ENCODE assay signal across 20 cellular contexts in the genomic region with DNA sequence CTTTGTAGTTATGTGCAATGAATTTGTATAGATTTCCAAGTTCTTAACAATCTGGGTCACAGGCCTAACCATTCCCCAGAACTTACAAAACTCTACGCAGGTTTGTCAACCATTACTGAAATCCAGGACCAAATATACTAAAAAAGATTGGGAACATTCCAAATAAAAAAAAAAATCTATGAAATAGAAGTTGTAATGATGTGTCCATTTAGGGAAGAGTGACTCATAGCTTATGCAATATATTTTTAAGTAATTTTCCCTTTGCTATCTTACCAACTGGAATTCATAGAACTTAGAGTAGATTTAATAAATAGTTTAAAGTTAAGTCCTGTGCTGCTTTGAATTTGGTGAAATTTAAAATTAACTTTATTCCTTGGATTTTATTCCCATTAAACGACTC.
DNase-seq lines count a peak whose midpoint lies in the region; ATAC-seq and TF ChIP-seq lines count a peak whose summit lies in the region.
"Had no signal": no experiment of that assay in that cellular context is flagged by ENCODE, and none has a peak within 500 bp of the region (broad histone marks: within the 10 kb centered on the region; RNA-seq: fewer than 3 reads in every experiment).

No MANE protein-coding gene starts in this region.

- no peak for ATAC-seq in HG02840 (IDR thresholded peaks at IDR 0.05; ENCODE audit: low FRiP score, unreplicated experiment)
- ATAC-seq: activated CD4-positive, CD25-positive, alpha-beta regulatory T cell treated with anti-CD3 and anti-CD28 coated beads, Interleukin-2, amount 50 U/mL, for 24 hours; activated CD8-positive, alpha-beta T cell treated with anti-CD3 and anti-CD28 coated beads for 36 hours; K562 had no signal

- H3K4me3 Mint-ChIP-seq in chondrocyte (ENCODE audit: unreplicated experiment): no peak overlapping the region
- H3K4me3 Mint-ChIP-seq in progenitor cell of endocrine pancreas (ENCODE audit: low read depth): no peak overlapping the region
- H3K4me3 Mint-ChIP-seq: activated CD8-positive, alpha-beta T cell treated with anti-CD3 and anti-CD28 coated beads for 36 hours; CD4-positive, alpha-beta T cell; naive B cell had no signal

- H3K27ac Mint-ChIP-seq in chondrocyte (ENCODE audit: unreplicated experiment): peak overlapping the region; percentile 37
- H3K27ac Mint-ChIP-seq in progenitor cell of endocrine pancreas: no peak overlapping the region
- H3K27ac Mint-ChIP-seq: activated CD8-positive, alpha-beta T cell treated with anti-CD3 and anti-CD28 coated beads for 36 hours; CD4-positive, alpha-beta T cell; naive B cell had no signal

- H3K9me3 Mint-ChIP-seq in chondrocyte (ENCODE audit: low read depth): peaks cover 3% of the 10 kb centered on the region
- peaks cover 11% of the 10 kb centered on the region for H3K9me3 Mint-ChIP-seq in progenitor cell of endocrine pancreas (ENCODE audit: low read depth)
- H3K9me3 Mint-ChIP-seq: activated CD8-positive, alpha-beta T cell treated with anti-CD3 and anti-CD28 coated beads for 36 hours; CD4-positive, alpha-beta T cell had no signal

- TF ChIP-seq CTCF in chondrocyte (IDR thresholded peaks at IDR 0.05) (no peak), progenitor cell of endocrine pancreas (IDR thresholded peaks at IDR 0.05; ENCODE audit: unreplicated experiment) (no peak)

- peak; percentile 24 for DNase-seq in AG20443 (ENCODE audit: low spot score)
- peak; percentile 10 for DNase-seq in LHCN-M2 (ENCODE audit: low read depth)
- no peak for DNase-seq in chondrocyte (ENCODE audit: low spot score)
- peak; percentile 65 for DNase-seq in iris pigment epithelial cell (ENCODE audit: low read depth)
- no peak for DNase-seq in progenitor cell of endocrine pancreas (ENCODE audit: low spot score, unreplicated experiment)
- no peak for DNase-seq in posterior cingulate gyrus
- DNase-seq in NCI-H526 (lab: John Stamatoyannopoulos, UW): no peak
- DNase-seq: activated CD8-positive, alpha-beta T cell treated with anti-CD3 and anti-CD28 coated beads for 36 hours; activated gamma-delta T cell; amniotic stem cell; CD4-positive, alpha-beta T cell; DMS 273 treated with DMSO at 0.1 percent for 48 hours; mesendoderm; naive B cell; NCI-H1694 treated with DMSO at 0.1 percent for 48 hours; NCI-H748 treated with DMSO at 0.1 percent for 48 hours; SHP77 treated with DMSO at 0.1 percent for 48 hours had no signal

- intact Hi-C loops in posterior cingulate gyrus (cut with DNase I): no loop called here

- H3K27me3 Mint-ChIP-seq in chondrocyte (ENCODE audit: low read depth): no peaks in the 10 kb centered on the region
- no peaks in the 10 kb centered on the region for H3K27me3 Mint-ChIP-seq in progenitor cell of endocrine pancreas

- peaks cover 13% of the 10 kb centered on the region for H3K4me1 Mint-ChIP-seq in chondrocyte (ENCODE audit: low read depth)
- H3K4me1 Mint-ChIP-seq in progenitor cell of endocrine pancreas (ENCODE audit: low read depth): peaks cover 19% of the 10 kb centered on the region
- H3K4me1 Mint-ChIP-seq: naive B cell had no signal

- H3K36me3 Mint-ChIP-seq in chondrocyte (ENCODE audit: low read depth) (no peaks in the 10 kb centered on the region), progenitor cell of endocrine pancreas (ENCODE audit: insufficient read depth) (no peaks in the 10 kb centered on the region)
- H3K36me3 Mint-ChIP-seq: naive B cell had no signal

Comparison
In these comparisons a context has a peak if more than half of its experiments do, and no peak if none do; other contexts are left out.
1. DNase-seq: peak in AG20443 (single experiment), LHCN-M2 (single experiment) and iris pigment epithelial cell (single experiment); none in chondrocyte (single experiment), progenitor cell of endocrine pancreas (single experiment), posterior cingulate gyrus (0 of 10) and NCI-H526 (0 of 2).